ENCODE assay signal across 20 cellular contexts in genomic region chr1:206831605-206832004, GRCh38. TPM values are rescaled to one million over a fixed set of nuclear protein-coding genes. Genes with fewer than 3 reads are reported as not detected.
A peak's percentile ranks its signal among the peaks of the same experiment; 100 is the strongest.
DNase-seq lines count a peak whose midpoint lies in the region; ATAC-seq, FAIRE-seq and TF ChIP-seq lines count a peak whose summit lies in the region.
"Had no signal": no experiment of that assay in that cellular context is flagged by ENCODE, and none has a peak within 500 bp of the region (broad histone marks: within the 10 kb centered on the region; RNA-seq: fewer than 3 reads in every experiment).

No MANE protein-coding gene starts in this region.

- no peak overlapping the region for H3K4me3 ChIP-seq in esophagus muscularis mucosa
- H3K4me3 ChIP-seq: A549, MG63 had no signal

- no peaks in the 10 kb centered on the region for H3K36me3 Mint-ChIP-seq in activated CD4-positive, alpha-beta T cell treated with anti-CD3 and anti-CD28 coated beads for 36 hours (ENCODE audit: low read depth)
- no peaks in the 10 kb centered on the region for H3K36me3 Mint-ChIP-seq in activated CD4-positive, alpha-beta T cell treated with anti-CD3 and anti-CD28 coated beads, Interleukin-2, amount 10 ng/mL, durations not matched to agents 24 days and 14 days (ENCODE audit: low read depth)
- H3K36me3 Mint-ChIP-seq: CD14-positive monocyte had no signal

- peaks cover 19% of the 10 kb centered on the region for H3K4me1 Mint-ChIP-seq in activated CD4-positive, alpha-beta T cell treated with anti-CD3 and anti-CD28 coated beads for 36 hours
- H3K4me1 Mint-ChIP-seq in activated CD4-positive, alpha-beta T cell treated with anti-CD3 and anti-CD28 coated beads, Interleukin-2, amount 10 ng/mL, durations not matched to agents 24 days and 14 days = peaks cover 41% of the 10 kb centered on the region

- H3K4me3 Mint-ChIP-seq in activated CD4-positive, alpha-beta T cell treated with anti-CD3 and anti-CD28 coated beads for 36 hours = no peak overlapping the region
- no peak overlapping the region for H3K4me3 Mint-ChIP-seq in activated CD4-positive, alpha-beta T cell treated with anti-CD3 and anti-CD28 coated beads, Interleukin-2, amount 10 ng/mL, durations not matched to agents 24 days and 14 days
- H3K4me3 Mint-ChIP-seq: CD14-positive monocyte had no signal

- H3K4me1 ChIP-seq in esophagus muscularis mucosa = no peaks in the 10 kb centered on the region
- H3K4me1 ChIP-seq: A549 had no signal

- peak; percentile 51 for ATAC-seq in activated CD4-positive, alpha-beta T cell treated with anti-CD3 and anti-CD28 coated beads for 36 hours
- ATAC-seq: A549 had no signal

- no peaks in the 10 kb centered on the region for H3K9me3 ChIP-seq in esophagus muscularis mucosa
- H3K9me3 ChIP-seq: A549, MG63 had no signal

- 83% methylated on average over 4 of the region's 4 CpGs for WGBS in esophagus muscularis mucosa

- no peak for TF ChIP-seq POLR2A in GM12891 (IDR thresholded peaks at IDR 0.05; ENCODE audit: low read depth, low read length)
- no peak for TF ChIP-seq POLR2A in esophagus muscularis mucosa (IDR thresholded peaks at IDR 0.05; ENCODE audit: low read depth)

- no peak for TF ChIP-seq CTCF in esophagus muscularis mucosa (IDR thresholded peaks at IDR 0.05)

- intact Hi-C loops in activated CD4-positive, alpha-beta T cell treated with anti-CD3 and anti-CD28 coated beads for 36 hours (cut with DNase I, micrococcal nuclease) = no loop called here
- intact Hi-C loops in activated CD4-positive, alpha-beta T cell treated with anti-CD3 and anti-CD28 coated beads, Interleukin-2, amount 10 ng/mL, durations not matched to agents 24 days and 14 days (cut with micrococcal nuclease) = no loop called here
- intact Hi-C loops in esophagus muscularis mucosa (cut with DNase I) = no loop called here

- H3K27ac ChIP-seq in esophagus muscularis mucosa (replicated peaks in 1 of 4) = no peak overlapping the region
- H3K27ac ChIP-seq: A549 had no signal

- no peaks in the 10 kb centered on the region for H3K36me3 ChIP-seq in esophagus muscularis mucosa
- H3K36me3 ChIP-seq: MG63 had no signal

- POLR2A ChIA-PET in activated CD4-positive, alpha-beta T cell treated with anti-CD3 and anti-CD28 coated beads for 36 hours (lab: Charles Lee) = interaction anchor here (0.9 kb wide), 1 partner anchor 15 kb away, joined by 3 read pairs; no protein-coding TSS in a partner anchor

- no peak overlapping the region for H3K27ac Mint-ChIP-seq in activated CD4-positive, alpha-beta T cell treated with anti-CD3 and anti-CD28 coated beads for 36 hours
- no peak overlapping the region for H3K27ac Mint-ChIP-seq in activated CD4-positive, alpha-beta T cell treated with anti-CD3 and anti-CD28 coated beads, Interleukin-2, amount 10 ng/mL, durations not matched to agents 24 days and 14 days

- no peak for DNase-seq in activated CD4-positive, alpha-beta T cell treated with anti-CD3 and anti-CD28 coated beads for 36 hours
- DNase-seq in activated CD4-positive, alpha-beta T cell treated with anti-CD3 and anti-CD28 coated beads, Interleukin-2, amount 10 ng/mL, durations not matched to agents 24 days and 14 days = no peak
- DNase-seq in GM12891 (ENCODE audit: insufficient read length, low spot score) = no peak
- DNase-seq in NOMO-1 treated with DMSO at 0.1 percent for 48 hours (lab: John Stamatoyannopoulos, UW; ENCODE audit: unreplicated experiment) = peak; percentile 32
- DNase-seq in esophagus muscularis mucosa (ENCODE audit: extremely low spot score) = peak; percentile 55
- DNase-seq in ureter (ENCODE audit: low spot score) = no peak
- no peak for DNase-seq in A172 (ENCODE audit: low spot score)
- DNase-seq in NCI-H146 treated with DMSO at 0.1 percent for 48 hours (lab: John Stamatoyannopoulos, UW; ENCODE audit: unreplicated experiment) = no peak
- DNase-seq: EL, GOT3, MG63, NCI-H1417 treated with DMSO at 0.1 percent for 48 hours, NCI-H2029, NCI-H510A treated with DMSO at 0.1 percent for 48 hours, NCI-H82, SHP77 treated with DMSO at 0.1 percent for 48 hours, SW 1271 had no signal

- peaks cover 2% of the 10 kb centered on the region for H3K27me3 Mint-ChIP-seq in activated CD4-positive, alpha-beta T cell treated with anti-CD3 and anti-CD28 coated beads for 36 hours
- H3K27me3 Mint-ChIP-seq in activated CD4-positive, alpha-beta T cell treated with anti-CD3 and anti-CD28 coated beads, Interleukin-2, amount 10 ng/mL, durations not matched to agents 24 days and 14 days = peaks cover 19% of the 10 kb centered on the region

- TF ChIP-seq EP300 in esophagus muscularis mucosa (IDR thresholded peaks at IDR 0.05) = no peak

- no peaks in the 10 kb centered on the region for H3K9me3 Mint-ChIP-seq in activated CD4-positive, alpha-beta T cell treated with anti-CD3 and anti-CD28 coated beads for 36 hours (ENCODE audit: low read depth)
- H3K9me3 Mint-ChIP-seq in activated CD4-positive, alpha-beta T cell treated with anti-CD3 and anti-CD28 coated beads, Interleukin-2, amount 10 ng/mL, durations not matched to agents 24 days and 14 days = no peaks in the 10 kb centered on the region
- H3K9me3 Mint-ChIP-seq: CD14-positive monocyte had no signal

- FAIRE-seq in GM12891 (lab: Jason Lieb, UNC) = peak; percentile 76
- FAIRE-seq: A549 had no signal

- CTCF ChIA-PET in activated CD4-positive, alpha-beta T cell treated with anti-CD3 and anti-CD28 coated beads for 36 hours (lab: Charles Lee) = interaction anchor here (0.5 to 5.9 kb wide), 22 partner anchors 9 to 1086 kb away, joined by 3 to 27 read pairs (median 4); partner anchors contain the start of gene IL20

- H3K27me3 ChIP-seq in esophagus muscularis mucosa = peaks cover 0 to 3% (median 0%) of the 10 kb centered on the region in 4 donors

TF ChIP-seq in GM12891, 5 proteins besides CTCF, POLR2A, EP300 and RAD21:
- TF ChIP-seq POLR2AphosphoS5 (IDR thresholded peaks at IDR 0.05; ENCODE audit: low read depth, low read length) (no peak), TAF1 (IDR thresholded peaks at IDR 0.05; ENCODE audit: low read depth, low read length) (no peak), SPI1 (IDR thresholded peaks at IDR 0.05; ENCODE audit: low read depth, low read length) (no peak), POU2F2 (IDR thresholded peaks at IDR 0.05; ENCODE audit: low read depth, low read length) (no peak), PAX5 (IDR thresholded peaks at IDR 0.05; ENCODE audit: insufficient read depth, low read length, severe bottlenecking) (no peak)

RNA-seq across cellular contexts. Expression of gene IL20, which starts 33.8 kb away (rescaled TPM):
- total RNA-seq in activated CD4-positive, alpha-beta T cell treated with anti-CD3 and anti-CD28 coated beads for 36 hours = not detected
- total RNA-seq in activated CD4-positive, alpha-beta T cell treated with anti-CD3 and anti-CD28 coated beads, Interleukin-2, amount 10 ng/mL, durations not matched to agents 24 days and 14 days = not detected in 2 replicates
- not detected for polyA plus RNA-seq in GM12891 (2012; ENCODE audit: low read depth, missing spikeins)
- not detected for total RNA-seq in esophagus muscularis mucosa
- total RNA-seq in ureter = not detected
- total RNA-seq in A172 (2014; rRNA removed; shearing (Covaris generic)) = not detected in 2 replicates
- total RNA-seq: T-helper 2 cell treated with Interferon-gamma antibody and Interleukin-4, amounts not matched to agents 100 ng/mL and 5 ng/mL, for 36 hours had no signal
- polyA plus RNA-seq: CD14-positive monocyte had no signal

RNA-seq across cellular contexts. Expression of gene IL10, which starts 59.3 kb away (rescaled TPM):
- total RNA-seq in activated CD4-positive, alpha-beta T cell treated with anti-CD3 and anti-CD28 coated beads for 36 hours = 1 to 10 TPM; 1.3 to 1.6 TPM
- 3.4 TPM in 2 replicates for total RNA-seq in activated CD4-positive, alpha-beta T cell treated with anti-CD3 and anti-CD28 coated beads, Interleukin-2, amount 10 ng/mL, durations not matched to agents 24 days and 14 days
- polyA plus RNA-seq in GM12891 (2012; ENCODE audit: low read depth, missing spikeins) = 3.3 TPM
- total RNA-seq in esophagus muscularis mucosa (1 to 10 TPM in 3 of 4 donors, under 1 TPM in 1; 0.83 to 5.1 (median 3.5) TPM), ureter (0.68 TPM)
- total RNA-seq in A172 (2014; rRNA removed; shearing (Covaris generic)) = not detected in 2 replicates
- polyA plus RNA-seq: A549 had no signal

Comparison
In these comparisons a context has a peak if more than half of its experiments do, and no peak if none do; other contexts are left out.
1. DNase-seq: peak in NOMO-1 treated with DMSO at 0.1 percent for 48 hours (single experiment) and esophagus muscularis mucosa (single experiment); none in activated CD4-positive, alpha-beta T cell treated with anti-CD3 and anti-CD28 coated beads for 36 hours (single experiment), activated CD4-positive, alpha-beta T cell treated with anti-CD3 and anti-CD28 coated beads, Interleukin-2, amount 10 ng/mL, durations not matched to agents 24 days and 14 days (single experiment), GM12891 (single experiment), ureter (single experiment), A172 (single experiment) and NCI-H146 treated with DMSO at 0.1 percent for 48 hours (single experiment).